In the genomic region with DNA sequence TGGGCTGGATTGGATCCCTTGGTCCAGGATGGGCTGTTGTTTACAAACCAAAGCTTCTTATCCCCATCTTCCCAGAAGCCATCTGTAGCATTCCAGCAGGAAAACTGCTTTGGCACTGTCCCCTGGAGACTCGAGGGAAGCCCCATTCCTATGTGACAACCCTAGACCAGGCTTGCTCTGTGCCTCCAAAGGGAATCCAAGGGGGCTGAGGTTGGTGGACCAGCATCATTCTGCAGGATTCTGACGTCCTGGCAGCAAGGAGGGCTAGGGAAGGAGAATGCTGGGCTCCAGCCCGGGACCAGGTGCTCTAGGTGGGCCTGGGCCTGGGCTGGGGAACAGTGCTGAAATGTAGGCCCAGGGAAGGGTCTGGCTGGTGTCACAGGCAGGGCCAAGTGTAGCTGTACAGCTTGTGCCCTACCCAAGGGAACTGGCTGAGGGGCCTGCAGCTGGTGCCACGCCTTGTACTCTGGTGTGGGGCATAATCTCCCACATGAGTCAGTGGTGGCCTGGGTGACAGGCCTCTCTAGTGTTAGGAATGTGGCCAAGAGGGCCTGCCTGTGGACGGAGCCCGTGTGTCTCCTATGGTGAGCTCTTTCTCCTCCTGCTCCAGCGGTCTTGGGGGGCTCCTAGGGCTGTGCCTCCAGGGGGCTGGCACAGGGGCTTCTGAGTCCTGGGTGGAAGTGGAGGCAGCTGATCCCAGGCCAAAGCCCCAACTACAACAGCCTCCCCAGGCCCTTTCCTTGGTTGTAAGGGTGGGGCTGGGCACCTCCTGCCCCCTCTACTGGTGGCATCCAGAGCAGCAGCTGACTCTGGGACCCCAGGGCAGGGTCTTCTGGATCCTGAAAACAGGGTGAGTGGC, we compare ENCODE assay signal across 8 cellular contexts.
A peak's percentile ranks its signal among the peaks of the same experiment; 100 is the strongest.
DNase-seq lines count a peak whose midpoint lies in the region; ATAC-seq and TF ChIP-seq lines count a peak whose summit lies in the region.

No MANE protein-coding gene starts in this region.

- H3K4me1 ChIP-seq in DOHH2 (ENCODE audit: control insufficient read depth, low read length) = peaks cover 10% of the 10 kb centered on the region
- H3K4me1 ChIP-seq in parathyroid adenoma = peaks cover 25% of the 10 kb centered on the region

- TF ChIP-seq CTCF in DOHH2 (IDR thresholded peaks at IDR 0.05; ENCODE audit: low read depth, low read length, poor library complexity, severe bottlenecking) = peak; percentile 80
- TF ChIP-seq CTCF in parathyroid adenoma (IDR thresholded peaks at IDR 0.05) = peak; percentile 20

- H3K27ac ChIP-seq in DOHH2 (ENCODE audit: low read depth, low read length) (no peak overlapping the region), parathyroid adenoma (no peak overlapping the region)

- H3K36me3 ChIP-seq in DOHH2 (ENCODE audit: control insufficient read depth, low read length) (no peaks in the 10 kb centered on the region), parathyroid adenoma (ENCODE audit: control insufficient read depth, insufficient read depth, low read length) (no peaks in the 10 kb centered on the region)

- H3K27me3 ChIP-seq in DOHH2 (ENCODE audit: control insufficient read depth, low read length) (no peaks in the 10 kb centered on the region), parathyroid adenoma (ENCODE audit: control insufficient read depth, insufficient read depth, low read length) (no peaks in the 10 kb centered on the region)

- no peaks in the 10 kb centered on the region for H3K9me2 ChIP-seq in DOHH2 (replicated peaks; ENCODE audit: control insufficient read depth, low read length)

- no peak overlapping the region for H3K4me3 ChIP-seq in DOHH2 (ENCODE audit: low read length)
- H3K4me3 ChIP-seq in parathyroid adenoma (ENCODE audit: low read depth, low read length) = no peak overlapping the region

- H3F3A ChIP-seq in DOHH2 (ENCODE audit: control insufficient read depth, insufficient read depth) = 0 out of 2 replicates have a peak, but pooled peaks cover 3% of the 10 kb centered on the region

- H3K9ac ChIP-seq in parathyroid adenoma = no peak overlapping the region

- peak; percentile 58 for DNase-seq in NAMALWA (ENCODE audit: low spot score)
- peak; percentile 31 to 50 for DNase-seq in erythroblast (lab: John Stamatoyannopoulos, UW)
- no peak for DNase-seq in NOMO-1 treated with dmso at 0.1 percent for 144 hours (lab: John Stamatoyannopoulos, UW; ENCODE audit: unreplicated experiment)
- DNase-seq in central memory CD4-positive, alpha-beta T cell = no peak

- H3K9me3 ChIP-seq in DOHH2 (ENCODE audit: control insufficient read depth, insufficient read depth, low read length) = no peaks in the 10 kb centered on the region
- H3K9me3 ChIP-seq in parathyroid adenoma (ENCODE audit: control insufficient read depth, low read length) = no peaks in the 10 kb centered on the region

- H3K79me2 ChIP-seq in DOHH2 (ENCODE audit: control insufficient read depth, low read length) (no peaks in the 10 kb centered on the region), parathyroid adenoma (no peaks in the 10 kb centered on the region)

- no peak for ATAC-seq in GM18858 (IDR thresholded peaks at IDR 0.05; ENCODE audit: unreplicated experiment)
- ATAC-seq in GM18868 (IDR thresholded peaks at IDR 0.05; ENCODE audit: unreplicated experiment) = no peak

- H3K4me2 ChIP-seq in DOHH2 (ENCODE audit: low read length) (no peak overlapping the region), parathyroid adenoma (ENCODE audit: low read length) (no peak overlapping the region)

- TF ChIP-seq POLR2A in erythroblast (IDR thresholded peaks at IDR 0.05; ENCODE audit: low read length) = no peak

- H4K20me1 ChIP-seq in DOHH2 (ENCODE audit: control insufficient read depth, insufficient read depth, low read depth, low read length) = no peaks in the 10 kb centered on the region

- no peak overlapping the region for H2AFZ ChIP-seq in parathyroid adenoma

Comparison
In these comparisons a context has a peak if more than half of its experiments do, and no peak if none do; other contexts are left out.
1. DNase-seq: peak in NAMALWA (single experiment) and erythroblast (2 of 2); none in NOMO-1 treated with dmso at 0.1 percent for 144 hours (single experiment) and central memory CD4-positive, alpha-beta T cell (single experiment).